Comparison of ENCODE assay signal across 31 cellular contexts in the genomic region with DNA sequence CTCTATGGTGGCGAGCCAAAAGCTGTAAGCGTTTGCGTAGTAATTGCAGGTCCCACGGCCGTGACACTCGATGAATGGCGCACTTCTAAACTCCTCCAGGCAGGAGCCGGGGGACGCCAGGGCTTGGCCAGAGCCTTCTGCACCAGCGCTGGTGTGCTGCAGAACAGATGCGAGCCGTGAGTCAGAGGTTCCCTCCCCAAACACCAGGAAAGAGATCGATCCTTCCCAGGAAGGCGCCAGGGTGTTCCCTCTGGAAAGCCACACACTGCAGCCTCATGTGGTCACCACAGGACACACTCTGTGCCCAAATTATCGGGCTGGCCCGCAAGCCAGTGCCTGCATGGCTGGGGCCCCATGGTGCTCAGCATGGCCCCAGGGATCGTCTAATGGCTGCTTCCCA.
"Had no signal": no experiment of that assay in that cellular context is flagged by ENCODE, and none has a peak within 500 bp of the region (broad histone marks: within the 10 kb centered on the region; RNA-seq: fewer than 3 reads in every experiment).

No MANE protein-coding gene starts in this region.

- H3K4me2 ChIP-seq: KMS-11 had no signal

- ATAC-seq: activated CD8-positive, alpha-beta memory T cell treated with anti-CD3 and anti-CD28 coated beads, Interleukin-2, amount 10 ng/mL, durations not matched to agents 7 days and 5 days; activated T-cell treated with anti-CD3 and anti-CD28 coated beads, Interleukin-2, amount 50 U/mL, for 72 hours; activated T-helper 17 cell treated with anti-CD3 and anti-CD28 coated beads, Interleukin-2, amount 50 U/mL, for 72 hours; PC-3; SK-N-SH treated with all-trans-retinoic acid at 6 μM for 48 hours had no signal

- H3K9me3 Mint-ChIP-seq: activated CD4-positive, alpha-beta memory T cell treated with anti-CD3 and anti-CD28 coated beads, Interleukin-2, amount 10 ng/mL, durations not matched to agents 7 days and 5 days; activated naive CD8-positive, alpha-beta T cell treated with anti-CD3 and anti-CD28 coated beads for 36 hours; activated T-helper 17 cell treated with anti-CD3 and anti-CD28 coated beads, Interleukin-2, amount 50 U/mL, for 72 hours had no signal

- H3K4me1 Mint-ChIP-seq: activated CD4-positive, alpha-beta memory T cell treated with anti-CD3 and anti-CD28 coated beads, Interleukin-2, amount 10 ng/mL, durations not matched to agents 7 days and 5 days; activated CD8-positive, alpha-beta memory T cell treated with anti-CD3 and anti-CD28 coated beads, Interleukin-2, amount 10 ng/mL, durations not matched to agents 7 days and 5 days; activated naive CD8-positive, alpha-beta T cell treated with anti-CD3 and anti-CD28 coated beads for 36 hours; activated T-helper 17 cell treated with anti-CD3 and anti-CD28 coated beads, Interleukin-2, amount 50 U/mL, for 72 hours had no signal

- H3K27ac Mint-ChIP-seq: activated CD4-positive, alpha-beta memory T cell treated with anti-CD3 and anti-CD28 coated beads, Interleukin-2, amount 10 ng/mL, durations not matched to agents 7 days and 5 days; activated CD8-positive, alpha-beta memory T cell treated with anti-CD3 and anti-CD28 coated beads, Interleukin-2, amount 10 ng/mL, durations not matched to agents 7 days and 5 days; activated naive CD8-positive, alpha-beta T cell treated with anti-CD3 and anti-CD28 coated beads for 36 hours; activated T-cell treated with anti-CD3 and anti-CD28 coated beads, Interleukin-2, amount 50 U/mL, for 72 hours; activated T-helper 17 cell treated with anti-CD3 and anti-CD28 coated beads, Interleukin-2, amount 50 U/mL, for 72 hours had no signal

- H3K36me3 Mint-ChIP-seq: activated CD8-positive, alpha-beta memory T cell treated with anti-CD3 and anti-CD28 coated beads, Interleukin-2, amount 10 ng/mL, durations not matched to agents 7 days and 5 days; activated naive CD8-positive, alpha-beta T cell treated with anti-CD3 and anti-CD28 coated beads for 36 hours had no signal

- H3K9me3 ChIP-seq: Peyer's patch had no signal

- H3K27ac ChIP-seq: cardiac muscle cell, KMS-11, Peyer's patch, WERI-Rb-1 had no signal

- H3K36me3 ChIP-seq: WERI-Rb-1 had no signal

- H3K27me3 Mint-ChIP-seq: activated CD4-positive, alpha-beta memory T cell treated with anti-CD3 and anti-CD28 coated beads, Interleukin-2, amount 10 ng/mL, durations not matched to agents 7 days and 5 days; activated CD8-positive, alpha-beta memory T cell treated with anti-CD3 and anti-CD28 coated beads, Interleukin-2, amount 10 ng/mL, durations not matched to agents 7 days and 5 days had no signal

- DNase-seq: activated CD4-positive, alpha-beta memory T cell treated with anti-CD3 and anti-CD28 coated beads, Interleukin-2, amount 10 ng/mL, durations not matched to agents 7 days and 5 days; activated CD4-positive, alpha-beta T cell treated with anti-CD3 and anti-CD28 coated beads for 1 hour; activated CD4-positive, alpha-beta T cell treated with anti-CD3 and anti-CD28 coated beads for 48 hours; activated CD4-positive, CD25-positive, alpha-beta regulatory T cell; activated CD8-positive, alpha-beta memory T cell treated with anti-CD3 and anti-CD28 coated beads for 24 hours; activated CD8-positive, alpha-beta memory T cell treated with anti-CD3 and anti-CD28 coated beads, Interleukin-2, amount 10 ng/mL, durations not matched to agents 7 days and 5 days; activated CD8-positive, alpha-beta memory T cell treated with anti-CD3 and anti-CD28 coated beads, Interleukin-2, amount 50 U/mL, for 48 hours; activated effector memory CD4-positive, alpha-beta T cell treated with anti-CD3 and anti-CD28 coated beads, Interleukin-2, amount 50 U/mL, for 16 hours; activated naive CD4-positive, alpha-beta T cell; activated naive CD4-positive, alpha-beta T cell treated with anti-CD3 and anti-CD28 coated beads, Interleukin-2, amount 50 U/mL, for 16 hours; activated naive CD8-positive, alpha-beta T cell treated with anti-CD3 and anti-CD28 coated beads for 36 hours; activated T-cell treated with anti-CD3 and anti-CD28 coated beads, Interleukin-2, amount 50 U/mL, for 72 hours; amniotic stem cell; aorta; NCI-H1105; NCI-H1436; NCI-H1694; NCI-H1930; NCI-H2081 treated with DMSO at 0.1 percent for 48 hours; NCI-H345; NCI-H524 treated with DMSO at 0.1 percent for 48 hours; PC-3; Peyer's patch; RPMI8226; SIG-M5; T1000; WERI-Rb-1 had no signal

- H3K9ac ChIP-seq: KMS-11 had no signal

- H3K4me3 Mint-ChIP-seq: activated CD4-positive, alpha-beta memory T cell treated with anti-CD3 and anti-CD28 coated beads, Interleukin-2, amount 10 ng/mL, durations not matched to agents 7 days and 5 days; activated CD8-positive, alpha-beta memory T cell treated with anti-CD3 and anti-CD28 coated beads, Interleukin-2, amount 10 ng/mL, durations not matched to agents 7 days and 5 days; activated naive CD8-positive, alpha-beta T cell treated with anti-CD3 and anti-CD28 coated beads for 36 hours; activated T-cell treated with anti-CD3 and anti-CD28 coated beads, Interleukin-2, amount 50 U/mL, for 72 hours; activated T-helper 17 cell treated with anti-CD3 and anti-CD28 coated beads, Interleukin-2, amount 50 U/mL, for 72 hours had no signal

- H3K4me1 ChIP-seq: Peyer's patch had no signal

- H3K27me3 ChIP-seq: cardiac muscle cell, Peyer's patch had no signal

- H3K4me3 ChIP-seq: cardiac muscle cell, Peyer's patch had no signal
